In the genomic region with DNA sequence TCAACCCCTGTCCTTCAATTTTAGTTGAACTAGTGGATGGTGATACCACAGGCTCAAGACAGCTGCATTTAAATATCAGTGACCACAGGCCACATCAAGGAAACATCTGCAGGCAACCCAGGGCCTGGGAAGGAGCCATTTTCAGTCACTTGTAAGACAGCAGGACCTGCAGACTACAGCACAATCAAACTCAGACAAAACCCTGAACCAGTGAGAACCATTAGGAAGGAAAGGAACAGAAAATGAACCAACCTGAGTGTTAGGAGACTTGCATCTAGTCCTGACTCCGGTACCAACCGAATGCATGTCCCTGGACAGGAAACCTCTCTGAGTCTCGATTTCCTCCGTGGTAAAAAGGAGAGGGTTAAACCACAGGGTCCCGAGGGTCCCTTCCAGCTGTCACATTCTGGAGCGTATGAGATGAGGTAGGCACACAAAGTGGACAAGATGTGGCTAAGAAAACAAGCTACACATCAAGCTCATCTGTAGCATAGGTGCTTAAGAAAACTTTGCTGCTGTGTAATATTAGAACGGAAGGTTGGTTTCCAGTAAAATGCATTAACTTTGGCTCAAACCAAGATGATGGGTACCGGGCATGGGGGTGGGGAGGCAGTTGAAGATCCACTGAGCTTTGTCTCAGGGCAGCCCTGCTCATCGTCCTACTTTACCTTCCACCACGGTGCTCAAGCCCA, we compare ENCODE assay signal across 8 cellular contexts. TPM values are rescaled to one million over a fixed set of nuclear protein-coding genes. Genes with fewer than 3 reads are reported as not detected.
A peak's percentile ranks its signal among the peaks of the same experiment; 100 is the strongest.
DNase-seq lines count a peak whose midpoint lies in the region; TF ChIP-seq lines count a peak whose summit lies in the region.

No MANE protein-coding gene starts in this region.

- DNase-seq in NCI-H510A treated with DMSO at 0.1 percent for 48 hours (lab: John Stamatoyannopoulos, UW) (peak; percentile 40), NCI-H510A (lab: John Stamatoyannopoulos, UW) (no peak), HFF-Myc (ENCODE audit: extremely low read depth, low read depth) (no peak), NCI-H345 treated with DMSO at 0.1 percent for 48 hours (lab: John Stamatoyannopoulos, UW; ENCODE audit: unreplicated experiment) (peak; percentile 43), ascending aorta (ENCODE audit: low spot score in 2 of 2) (no peak), medulla oblongata (ENCODE audit: extremely low spot score) (peak; percentile 53), SW 1271 (lab: John Stamatoyannopoulos, UW) (no peak)

- H3K27ac ChIP-seq in ascending aorta (peak overlapping the region; percentile 96 to 99), thymus (ENCODE audit: low read depth) (peak overlapping the region; percentile 100)

- intact Hi-C loops in ascending aorta (cut with DNase I), result loop anchor here (1.0 to 10.0 kb wide), 5 partner anchors 19 to 1141 kb away; partner anchors contain the start of genes DUSP16, GPR19 and LRP6

- H3K4me1 ChIP-seq in ascending aorta (peaks cover 3 to 24% of the 10 kb centered on the region in 2 donors), thymus (ENCODE audit: control insufficient read depth, insufficient read depth, low read length) (peaks cover 8% of the 10 kb centered on the region)

- WGBS in thymus, result under 1% methylated on average over 10 of the region's 10 CpGs

- no peaks in the 10 kb centered on the region for H3K27me3 ChIP-seq in ascending aorta
- H3K27me3 ChIP-seq in thymus (ENCODE audit: control insufficient read depth, insufficient read depth), result no peaks in the 10 kb centered on the region

- no peak for TF ChIP-seq CTCF in HFF-Myc (IDR thresholded peaks at IDR 0.05; ENCODE audit: low read depth, low read length, missing control alignments)
- no peak for TF ChIP-seq CTCF in ascending aorta (IDR thresholded peaks at IDR 0.05)

- H3K4me3 ChIP-seq in HFF-Myc (replicated peaks; ENCODE audit: low read depth, low read length) (peak overlapping the region; percentile 89), ascending aorta (peak overlapping the region; percentile 75 to 88), thymus (ENCODE audit: low read length) (peak overlapping the region; percentile 96)

- no peaks in the 10 kb centered on the region for H3K9me3 ChIP-seq in ascending aorta
- no peaks in the 10 kb centered on the region for H3K9me3 ChIP-seq in thymus (ENCODE audit: control insufficient read depth)

- peaks cover 0 to 7% of the 10 kb centered on the region in 2 donors for H3K36me3 ChIP-seq in ascending aorta
- H3K36me3 ChIP-seq in thymus (ENCODE audit: control insufficient read depth, insufficient read depth), result peaks cover 4% of the 10 kb centered on the region

RNA-seq across cellular contexts. Expression of gene CDKN1B, which starts 1.6 kb away (rescaled TPM):
- 65.1 TPM for total RNA-seq in ascending aorta
- 103 TPM for polyA plus RNA-seq in thymus

RNA-seq across cellular contexts. Expression of gene GPR19, which starts 19.6 kb away (rescaled TPM):
- total RNA-seq in ascending aorta, result not detected
- 2.4 TPM for polyA plus RNA-seq in thymus

Comparison
In these comparisons a context has a peak if more than half of its experiments do, and no peak if none do; other contexts are left out.
1. DNase-seq: peak in NCI-H510A treated with DMSO at 0.1 percent for 48 hours (single experiment), NCI-H345 treated with DMSO at 0.1 percent for 48 hours (single experiment) and medulla oblongata (single experiment); none in NCI-H510A (single experiment), HFF-Myc (single experiment), ascending aorta (0 of 2) and SW 1271 (0 of 2).
2. Peak in every context shown above with its lines, with median percentiles within 50 percentile points of each other: H3K4me3 ChIP-seq.